ENCODE assay signal across 23 cellular contexts in the genomic region with DNA sequence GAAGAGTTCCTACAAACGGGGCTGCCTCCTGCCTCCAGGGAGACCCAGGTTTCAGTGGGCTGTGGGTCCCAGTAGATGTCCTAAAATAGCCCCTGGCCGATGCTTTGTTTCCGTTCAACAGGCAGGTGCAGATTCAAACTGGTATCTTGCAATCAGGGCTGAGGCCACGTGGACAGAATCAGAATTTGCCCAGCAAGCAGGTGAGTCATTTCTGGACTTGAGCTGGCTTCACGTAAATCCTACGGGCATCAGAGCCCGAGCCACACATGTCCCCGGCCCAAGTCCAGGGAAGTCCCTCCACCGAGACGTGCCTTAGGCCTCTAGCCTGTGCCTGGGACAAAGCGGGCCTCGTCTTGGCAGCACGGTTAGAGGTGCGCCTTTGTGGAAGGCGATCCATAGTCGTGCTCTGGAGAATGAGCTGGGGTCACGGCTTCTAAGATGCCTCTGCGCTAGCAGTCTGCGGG.
A peak's percentile ranks its signal among the peaks of the same experiment; 100 is the strongest.
DNase-seq lines count a peak whose midpoint lies in the region; ATAC-seq and TF ChIP-seq lines count a peak whose summit lies in the region.
"Had no signal": no experiment of that assay in that cellular context is flagged by ENCODE, and none has a peak within 500 bp of the region (broad histone marks: within the 10 kb centered on the region; RNA-seq: fewer than 3 reads in every experiment).

No MANE protein-coding gene starts in this region.

- ATAC-seq in HG02973 (IDR thresholded peaks at IDR 0.05; ENCODE audit: unreplicated experiment), result no peak
- ATAC-seq: HCT116; stimulated activated memory B cell treated with anti-CD40 and anti-IgM and Interleukin-4, amounts not matched to agents 10 μg/mL and 1 μg/mL and 100 μg/mL, for 72 hours had no signal

- no peaks in the 10 kb centered on the region for H3K9me3 Mint-ChIP-seq in type B pancreatic cell
- H3K9me3 Mint-ChIP-seq: activated CD4-positive, alpha-beta memory T cell treated with anti-CD3 and anti-CD28 coated beads, Interleukin-2, amount 10 ng/mL, durations not matched to agents 7 days and 5 days; activated T-helper 1 cell treated with anti-CD3 and anti-CD28 coated beads, Interleukin-12 subunit alpha, Interleukin-12 subunit beta, Interleukin-2, Interleukin-4 antibody, amounts not matched to agents 30 ng/mL and 10 ng/mL and 1 ng/mL, durations not matched to agents 14 hours and 24 hours and 36 hours; CD4-positive, CD25-positive, alpha-beta regulatory T cell; stimulated activated memory B cell treated with anti-CD40 and anti-IgM and Interleukin-4, amounts not matched to agents 10 μg/mL and 1 μg/mL and 100 μg/mL, for 72 hours had no signal

- no peak overlapping the region for H3K27ac Mint-ChIP-seq in type B pancreatic cell
- H3K27ac Mint-ChIP-seq: activated CD4-positive, alpha-beta memory T cell treated with anti-CD3 and anti-CD28 coated beads, Interleukin-2, amount 10 ng/mL, durations not matched to agents 7 days and 5 days; activated T-helper 1 cell treated with anti-CD3 and anti-CD28 coated beads, Interleukin-12 subunit alpha, Interleukin-12 subunit beta, Interleukin-2, Interleukin-4 antibody, amounts not matched to agents 30 ng/mL and 10 ng/mL and 1 ng/mL, durations not matched to agents 14 hours and 24 hours and 36 hours; CD4-positive, CD25-positive, alpha-beta regulatory T cell; neural progenitor cell; stimulated activated memory B cell treated with anti-CD40 and anti-IgM and Interleukin-4, amounts not matched to agents 10 μg/mL and 1 μg/mL and 100 μg/mL, for 72 hours had no signal

- no peak overlapping the region for H3K4me3 ChIP-seq in LNCaP clone FGC (ENCODE audit: low read depth, low read length)
- H3K4me3 ChIP-seq: MG63, neural progenitor cell, tibial nerve had no signal

- DNase-seq in activated effector memory CD4-positive, alpha-beta T cell treated with anti-CD3 and anti-CD28 coated beads, Interleukin-2, amount 50 U/mL, for 16 hours, result peak; percentile 36
- no peak for DNase-seq in activated effector memory CD4-positive, alpha-beta T cell treated with Interleukin-2 at 50 U/mL for 16 hours
- peak; percentile 21 for DNase-seq in LNCaP clone FGC (ENCODE audit: low read depth)
- peak; percentile 46 for DNase-seq in islet precursor cell
- DNase-seq in type B pancreatic cell (ENCODE audit: extremely low spot score, unreplicated experiment), result peak; percentile 60
- no peak for DNase-seq in kidney tubule cell (ENCODE audit: low spot score)
- DNase-seq in medulla oblongata (ENCODE audit: extremely low spot score), result no peak
- DNase-seq: activated CD4-positive, alpha-beta memory T cell treated with anti-CD3 and anti-CD28 coated beads, Interleukin-2, amount 10 ng/mL, durations not matched to agents 7 days and 5 days; brain microvascular endothelial cell; CD4-positive, CD25-positive, alpha-beta regulatory T cell; DMS79; MG63; NCI-H2029; NCI-H446 treated with DMSO at 0.1 percent for 48 hours; Right ventricle myocardium superior; stimulated activated CD4-positive, alpha-beta T cell treated with anti-CD3 and anti-CD28 coated beads, Interleukin-15, amount 100 ng/mL, for 24 hours; T-helper 1 cell had no signal

- H3K27me3 Mint-ChIP-seq in type B pancreatic cell, result peaks cover 2% of the 10 kb centered on the region

- peaks cover 23% of the 10 kb centered on the region for H3K4me1 Mint-ChIP-seq in type B pancreatic cell (ENCODE audit: unreplicated experiment)
- H3K4me1 Mint-ChIP-seq: activated CD4-positive, alpha-beta memory T cell treated with anti-CD3 and anti-CD28 coated beads, Interleukin-2, amount 10 ng/mL, durations not matched to agents 7 days and 5 days; CD4-positive, CD25-positive, alpha-beta regulatory T cell; stimulated activated memory B cell treated with anti-CD40 and anti-IgM and Interleukin-4, amounts not matched to agents 10 μg/mL and 1 μg/mL and 100 μg/mL, for 72 hours had no signal

- H3K4me3 Mint-ChIP-seq in type B pancreatic cell, result no peak overlapping the region
- H3K4me3 Mint-ChIP-seq: activated CD4-positive, alpha-beta memory T cell treated with anti-CD3 and anti-CD28 coated beads, Interleukin-2, amount 10 ng/mL, durations not matched to agents 7 days and 5 days; activated T-helper 1 cell treated with anti-CD3 and anti-CD28 coated beads, Interleukin-12 subunit alpha, Interleukin-12 subunit beta, Interleukin-2, Interleukin-4 antibody, amounts not matched to agents 30 ng/mL and 10 ng/mL and 1 ng/mL, durations not matched to agents 14 hours and 24 hours and 36 hours; CD4-positive, CD25-positive, alpha-beta regulatory T cell; neural progenitor cell; stimulated activated memory B cell treated with anti-CD40 and anti-IgM and Interleukin-4, amounts not matched to agents 10 μg/mL and 1 μg/mL and 100 μg/mL, for 72 hours had no signal

- no peaks in the 10 kb centered on the region for H3K36me3 Mint-ChIP-seq in type B pancreatic cell
- H3K36me3 Mint-ChIP-seq: CD4-positive, CD25-positive, alpha-beta regulatory T cell; neural progenitor cell; stimulated activated memory B cell treated with anti-CD40 and anti-IgM and Interleukin-4, amounts not matched to agents 10 μg/mL and 1 μg/mL and 100 μg/mL, for 72 hours had no signal

- no peak for TF ChIP-seq CTCF in LNCaP clone FGC (IDR thresholded peaks at IDR 0.05; ENCODE audit: control insufficient read depth, extremely low read depth, insufficient read depth)
- no peak for TF ChIP-seq CTCF in type B pancreatic cell (conservative IDR thresholded peaks at IDR 0.05)

Comparison
In these comparisons a context has a peak if more than half of its experiments do, and no peak if none do; other contexts are left out.
1. DNase-seq: peak in activated effector memory CD4-positive, alpha-beta T cell treated with anti-CD3 and anti-CD28 coated beads, Interleukin-2, amount 50 U/mL, for 16 hours (single experiment), LNCaP clone FGC (single experiment), islet precursor cell (single experiment) and type B pancreatic cell (single experiment); none in activated effector memory CD4-positive, alpha-beta T cell treated with Interleukin-2 at 50 U/mL for 16 hours (single experiment), kidney tubule cell (single experiment) and medulla oblongata (single experiment).